18 cellular contexts compared by ENCODE assay signal in the genomic region with DNA sequence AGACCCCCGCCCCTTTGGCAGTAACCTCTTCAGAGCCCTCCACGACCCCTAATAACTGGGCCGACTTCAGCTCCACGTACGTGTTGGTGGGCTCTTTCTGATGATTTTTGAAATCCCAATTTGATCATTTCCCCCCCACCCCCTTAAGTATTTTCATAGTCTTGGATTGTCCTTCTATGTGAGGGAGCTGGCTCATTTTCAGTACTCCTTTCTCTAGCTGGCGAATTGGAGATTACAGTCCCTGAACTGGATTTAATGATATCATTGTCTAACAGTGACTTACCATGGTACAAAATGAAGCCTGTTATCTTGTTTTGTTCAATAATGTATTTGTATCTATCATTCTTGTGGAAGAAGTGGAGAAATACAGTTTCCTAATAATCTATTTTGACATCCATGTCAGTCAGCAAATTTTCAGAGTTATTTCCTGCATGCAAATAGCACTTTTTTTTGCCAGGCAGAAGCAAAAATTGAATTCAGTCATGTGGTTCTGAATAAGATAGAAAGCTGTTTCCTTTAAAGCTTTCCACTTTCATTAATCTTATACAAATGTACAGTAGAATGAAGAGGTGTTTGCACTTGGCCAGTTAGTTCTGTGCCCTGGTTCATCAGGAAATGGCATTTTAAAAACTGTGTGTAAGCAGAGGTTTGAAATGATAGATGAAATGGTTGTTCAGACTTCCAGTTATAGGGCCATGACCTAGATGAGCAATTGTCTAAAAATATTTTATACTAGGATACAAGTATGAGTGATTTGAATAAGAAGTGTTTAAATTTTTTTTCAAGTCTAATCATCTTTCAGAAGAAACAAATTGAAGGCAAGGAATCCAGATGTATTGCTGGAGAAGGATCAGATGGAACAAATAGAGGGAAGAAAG.
DNase-seq lines count a peak whose midpoint lies in the region; ATAC-seq and TF ChIP-seq lines count a peak whose summit lies in the region.
"Had no signal": no experiment of that assay in that cellular context is flagged by ENCODE, and none has a peak within 500 bp of the region (broad histone marks: within the 10 kb centered on the region; RNA-seq: fewer than 3 reads in every experiment).

No MANE protein-coding gene starts in this region.

- WGBS in lung, 2 donors, result 81 to 86% methylated on average over 6 of the region's 6 CpGs
- 97 to 100% methylated on average over 1 to 6 of the region's 6 CpGs for WGBS in endodermal cell (ENCODE audit: insufficient coverage in 1 of 2, insufficient read length in 1 of 2), 2 experiments

- H3K4me1 ChIP-seq in Loucy (ENCODE audit: insufficient read depth, low read length, poor library complexity, severe bottlenecking), result peaks cover 45% of the 10 kb centered on the region
- H3K4me1 ChIP-seq in lung (ENCODE audit: control insufficient read depth in 2 of 2, insufficient read depth in 2 of 2, low read length in 2 of 2), result peaks cover 0 to 4% of the 10 kb centered on the region in 2 donors
- peaks cover 11 to 68% (median 51%) of the 10 kb centered on the region in 5 donors for H3K4me1 ChIP-seq in subcutaneous abdominal adipose tissue (ENCODE audit: control insufficient read depth in 5 of 5, insufficient read depth in 5 of 5, low read length in 5 of 5)
- H3K4me1 ChIP-seq in endodermal cell (ENCODE audit: control insufficient read depth, insufficient read depth, low read length), result no peaks in the 10 kb centered on the region
- H3K4me1 ChIP-seq: body of pancreas had no signal

- no peaks in the 10 kb centered on the region for H3K36me3 ChIP-seq in Loucy (ENCODE audit: insufficient read depth, low read length)
- peaks cover 2 to 10% of the 10 kb centered on the region in 2 donors for H3K36me3 ChIP-seq in lung (ENCODE audit: control insufficient read depth in 2 of 2, insufficient read depth in 2 of 2, low read length in 2 of 2)
- peaks cover 12 to 35% (median 26%) of the 10 kb centered on the region in 5 donors for H3K36me3 ChIP-seq in subcutaneous abdominal adipose tissue (ENCODE audit: control insufficient read depth in 5 of 5, insufficient read depth in 5 of 5, low read length in 5 of 5)
- peaks cover 49% of the 10 kb centered on the region for H3K36me3 ChIP-seq in endodermal cell (ENCODE audit: control insufficient read depth, insufficient read depth, low read length)
- H3K36me3 ChIP-seq: ovary had no signal

- no peak overlapping the region for H3K27ac Mint-ChIP-seq in activated CD8-positive, alpha-beta T cell treated with anti-CD3 and anti-CD28 coated beads for 36 hours
- H3K27ac Mint-ChIP-seq in endodermal cell, result no peak overlapping the region

- DNase-seq in dermis blood vessel endothelial cell (peak; percentile 6), lung (ENCODE audit: low spot score) (no peak), NCI-H1417 treated with DMSO at 0.1 percent for 48 hours (lab: John Stamatoyannopoulos, UW) (no peak), GM10248 (ENCODE audit: extremely low spot score) (no peak), endodermal cell (no peak)
- DNase-seq in activated CD8-positive, alpha-beta T cell treated with anti-CD3 and anti-CD28 coated beads for 36 hours, result no peak
- DNase-seq: activated CD4-positive, CD25-positive, alpha-beta regulatory T cell treated with anti-CD3 and anti-CD28 coated beads, Interleukin-2, amount 50 U/mL, for 72 hours; body of pancreas; KG1; NCI-H1436 treated with DMSO at 0.1 percent for 48 hours; NCI-H345; ovary; SHP77 treated with DMSO at 0.1 percent for 48 hours; stimulated activated CD4-positive, alpha-beta T cell treated with anti-CD3 and anti-CD28 coated beads, Interleukin-12 subunit alpha, Interleukin-12 subunit beta, amount 100 ng/mL, for 4 hours; stimulated activated naive CD4-positive, alpha-beta T cell treated with Interleukin-2 at 50 U/mL for 16 hours; T-helper 2 cell had no signal

- H3K9me3 ChIP-seq in Loucy (ENCODE audit: insufficient read depth, low read depth, low read length), result no peaks in the 10 kb centered on the region
- H3K9me3 ChIP-seq in lung (ENCODE audit: control insufficient read depth in 2 of 2, insufficient read depth in 1 of 2, low read length in 1 of 2), result no peaks in the 10 kb centered on the region
- no peaks in the 10 kb centered on the region for H3K9me3 ChIP-seq in subcutaneous abdominal adipose tissue (ENCODE audit: control insufficient read depth in 5 of 5, low read length in 5 of 5)
- H3K9me3 ChIP-seq in endodermal cell (ENCODE audit: control insufficient read depth, low read length), result no peaks in the 10 kb centered on the region
- H3K9me3 ChIP-seq: body of pancreas, ovary had no signal

- intact Hi-C loops in activated CD8-positive, alpha-beta T cell treated with anti-CD3 and anti-CD28 coated beads for 36 hours (cut with micrococcal nuclease), result no loop called here

- ATAC-seq in lung (ENCODE audit: insufficient read depth, low FRiP score), result no peak
- ATAC-seq in activated CD8-positive, alpha-beta T cell treated with anti-CD3 and anti-CD28 coated beads for 36 hours, result no peak
- ATAC-seq: body of pancreas had no signal

- H4K20me1 ChIP-seq in Loucy (ENCODE audit: insufficient read depth, low read length, poor library complexity, severe bottlenecking), result no peaks in the 10 kb centered on the region

- no peaks in the 10 kb centered on the region for H3K4me1 Mint-ChIP-seq in activated CD8-positive, alpha-beta T cell treated with anti-CD3 and anti-CD28 coated beads for 36 hours (ENCODE audit: low read depth)
- peaks cover 14% of the 10 kb centered on the region for H3K4me1 Mint-ChIP-seq in endodermal cell

- peak overlapping the region; percentile 9 for H3K9ac ChIP-seq in Loucy (ENCODE audit: low read depth, low read length, poor library complexity, severe bottlenecking)
- peak overlapping the region; percentile 37 to 57 (median 53) for H3K9ac ChIP-seq in subcutaneous abdominal adipose tissue (ENCODE audit: low read length in 5 of 5)
- no peak overlapping the region for H3K9ac ChIP-seq in endodermal cell (ENCODE audit: extremely low read depth, low read length, poor library complexity, severe bottlenecking)

- no peaks in the 10 kb centered on the region for H3K27me3 Mint-ChIP-seq in activated CD8-positive, alpha-beta T cell treated with anti-CD3 and anti-CD28 coated beads for 36 hours
- H3K27me3 Mint-ChIP-seq in endodermal cell (ENCODE audit: insufficient read depth), result no peaks in the 10 kb centered on the region

- H3K79me2 ChIP-seq in Loucy (ENCODE audit: insufficient read depth, low read length), result no peaks in the 10 kb centered on the region

- peak overlapping the region; percentile 38 for H3K4me2 ChIP-seq in Loucy (ENCODE audit: low read depth, low read length, poor library complexity, severe bottlenecking)

- no peaks in the 10 kb centered on the region for H3K36me3 Mint-ChIP-seq in activated CD8-positive, alpha-beta T cell treated with anti-CD3 and anti-CD28 coated beads for 36 hours (ENCODE audit: low read depth)
- H3K36me3 Mint-ChIP-seq in endodermal cell (ENCODE audit: low read depth), result peaks cover 52% of the 10 kb centered on the region

- 0 out of 2 replicates have a peak, but pooled peaks cover 2% of the 10 kb centered on the region for H3F3A ChIP-seq in Loucy (ENCODE audit: low read depth)

- TF ChIP-seq CTCF in Loucy (conservative IDR thresholded peaks at IDR 0.05; ENCODE audit: low read length) (no peak), lung (IDR thresholded peaks at IDR 0.05; ENCODE audit: control extremely low read depth, extremely low read depth) (no peak), GM10248 (IDR thresholded peaks at IDR 0.05; ENCODE audit: control extremely low read depth, extremely low read depth, low read depth, missing control alignments) (no peak), endodermal cell (conservative IDR thresholded peaks at IDR 0.05) (no peak)
- TF ChIP-seq CTCF in activated CD8-positive, alpha-beta T cell treated with anti-CD3 and anti-CD28 coated beads for 36 hours (IDR thresholded peaks at IDR 0.05), result no peak

- no peak overlapping the region for H3K4me3 ChIP-seq in Loucy (ENCODE audit: low read length, poor library complexity, severe bottlenecking)
- no peak overlapping the region for H3K4me3 ChIP-seq in lung
- H3K4me3 ChIP-seq in subcutaneous abdominal adipose tissue (ENCODE audit: low read depth in 1 of 5, low read length in 5 of 5), result peak overlapping the region; percentile 12 to 45 (median 36)
- H3K4me3 ChIP-seq in endodermal cell (ENCODE audit: low read length), result no peak overlapping the region
- H3K4me3 ChIP-seq: body of pancreas, ovary had no signal

- H3K9me2 ChIP-seq in Loucy (replicated peaks; ENCODE audit: low read depth, low read length), result no peaks in the 10 kb centered on the region

- H3K27ac ChIP-seq in lung (ENCODE audit: low read depth in 1 of 2, low read length in 1 of 2) (peak overlapping the region; percentile 17 to 52), subcutaneous abdominal adipose tissue (ENCODE audit: low read depth, low read length) (peak overlapping the region; percentile 96), endodermal cell (ENCODE audit: low read depth, low read length) (no peak overlapping the region)
- H3K27ac ChIP-seq: ovary had no signal

- POLR2A ChIA-PET in activated CD8-positive, alpha-beta T cell treated with anti-CD3 and anti-CD28 coated beads for 36 hours (lab: Charles Lee), result no interaction called here
- POLR2A ChIA-PET in GM10248 (lab: Yijun Ruan, JAX), result interaction anchor here (0.7 kb wide), 1 partner anchor 204 kb away, joined by 3 read pairs; no protein-coding TSS in a partner anchor

- CTCF ChIA-PET in activated CD8-positive, alpha-beta T cell treated with anti-CD3 and anti-CD28 coated beads for 36 hours (lab: Charles Lee), result no interaction called here
- CTCF ChIA-PET in GM10248 (lab: Yijun Ruan, JAX), result interaction anchor here (1.2 to 2.0 kb wide), 2 partner anchors 9 to 10 kb away, joined by 3 to 5 read pairs; no protein-coding TSS in a partner anchor

- no peak overlapping the region for H3K4me3 Mint-ChIP-seq in activated CD8-positive, alpha-beta T cell treated with anti-CD3 and anti-CD28 coated beads for 36 hours
- H3K4me3 Mint-ChIP-seq in endodermal cell, result no peak overlapping the region

- H3K9me3 Mint-ChIP-seq in activated CD8-positive, alpha-beta T cell treated with anti-CD3 and anti-CD28 coated beads for 36 hours, result no peaks in the 10 kb centered on the region
- no peaks in the 10 kb centered on the region for H3K9me3 Mint-ChIP-seq in endodermal cell

- H3K27me3 ChIP-seq in Loucy (ENCODE audit: insufficient read depth, low read length, poor library complexity, severe bottlenecking), result no peaks in the 10 kb centered on the region
- no peaks in the 10 kb centered on the region for H3K27me3 ChIP-seq in lung (ENCODE audit: control insufficient read depth, insufficient read depth)
- H3K27me3 ChIP-seq in subcutaneous abdominal adipose tissue (ENCODE audit: control insufficient read depth in 5 of 5, insufficient read depth in 4 of 5, low read length in 5 of 5), result no peaks in the 10 kb centered on the region
- no peaks in the 10 kb centered on the region for H3K27me3 ChIP-seq in endodermal cell (ENCODE audit: control insufficient read depth, insufficient read depth, low read length, poor library complexity, severe bottlenecking)
- H3K27me3 ChIP-seq: body of pancreas, ovary had no signal

- peak overlapping the region; percentile 22; the same call in 1 of the 2 replicates for H2AFZ ChIP-seq in Loucy (ENCODE audit: low read length)

Comparison
In these comparisons a context has a peak if more than half of its experiments do, and no peak if none do; other contexts are left out.
1. H3K4me3 ChIP-seq: peak in subcutaneous abdominal adipose tissue (5 of 5); none in Loucy (single experiment), lung (single experiment) and endodermal cell (single experiment).